ENCODE assay signal across 1 cellular context in the genomic region with DNA sequence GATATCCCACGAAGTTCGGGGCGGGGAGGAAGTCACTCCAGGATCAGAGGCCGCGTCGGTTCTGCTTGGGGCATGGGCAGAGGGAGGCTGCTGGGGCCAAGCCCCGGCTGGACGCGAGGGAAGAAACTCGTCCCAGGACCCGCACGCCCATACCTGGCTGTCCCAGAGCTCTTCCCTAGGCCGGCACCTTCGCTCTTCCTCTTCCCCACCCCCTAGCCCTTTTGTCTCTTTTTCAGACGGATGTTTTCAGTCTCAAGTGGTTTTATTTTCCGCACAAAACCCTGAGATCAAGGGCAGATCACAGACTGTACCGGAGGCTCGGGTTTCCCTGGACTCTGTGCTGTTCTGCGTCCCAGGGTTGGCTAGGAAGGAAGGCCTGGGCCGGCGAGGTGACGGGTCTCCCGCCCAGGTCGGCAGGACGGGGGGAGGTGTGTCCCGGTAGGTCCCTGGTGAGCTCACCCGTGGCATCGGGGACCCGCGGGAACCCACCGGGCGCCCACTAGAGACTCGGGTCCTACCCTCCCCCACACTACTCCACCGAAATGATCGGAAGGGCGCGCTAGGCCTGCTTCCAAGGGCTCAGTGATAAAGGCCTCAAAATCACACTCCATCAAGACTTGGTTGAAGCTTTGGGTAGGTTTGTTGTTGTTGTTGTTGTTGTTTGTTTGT.
A peak's percentile ranks its signal among the peaks of the same experiment; 100 is the strongest.
TF ChIP-seq lines count a peak whose summit lies in the region.

No MANE protein-coding gene starts in this region.

TF ChIP-seq in HEK293, 187 proteins besides CTCF, POLR2A, EP300 and RAD21 (continued from another document):
- TF ChIP-seq, protein P1, sequence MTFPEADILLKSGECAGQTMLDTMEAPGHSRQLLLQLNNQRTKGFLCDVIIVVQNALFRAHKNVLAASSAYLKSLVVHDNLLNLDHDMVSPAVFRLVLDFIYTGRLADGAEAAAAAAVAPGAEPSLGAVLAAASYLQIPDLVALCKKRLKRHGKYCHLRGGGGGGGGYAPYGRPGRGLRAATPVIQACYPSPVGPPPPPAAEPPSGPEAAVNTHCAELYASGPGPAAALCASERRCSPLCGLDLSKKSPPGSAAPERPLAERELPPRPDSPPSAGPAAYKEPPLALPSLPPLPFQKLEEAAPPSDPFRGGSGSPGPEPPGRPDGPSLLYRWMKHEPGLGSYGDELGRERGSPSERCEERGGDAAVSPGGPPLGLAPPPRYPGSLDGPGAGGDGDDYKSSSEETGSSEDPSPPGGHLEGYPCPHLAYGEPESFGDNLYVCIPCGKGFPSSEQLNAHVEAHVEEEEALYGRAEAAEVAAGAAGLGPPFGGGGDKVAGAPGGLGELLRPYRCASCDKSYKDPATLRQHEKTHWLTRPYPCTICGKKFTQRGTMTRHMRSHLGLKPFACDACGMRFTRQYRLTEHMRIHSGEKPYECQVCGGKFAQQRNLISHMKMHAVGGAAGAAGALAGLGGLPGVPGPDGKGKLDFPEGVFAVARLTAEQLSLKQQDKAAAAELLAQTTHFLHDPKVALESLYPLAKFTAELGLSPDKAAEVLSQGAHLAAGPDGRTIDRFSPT (tag by site-specific recombination; IDR thresholded peaks at IDR 0.05), result 0 out of 2 replicates have a peak, but pooled peaks have one; percentile 14
- TF ChIP-seq, protein P2, sequence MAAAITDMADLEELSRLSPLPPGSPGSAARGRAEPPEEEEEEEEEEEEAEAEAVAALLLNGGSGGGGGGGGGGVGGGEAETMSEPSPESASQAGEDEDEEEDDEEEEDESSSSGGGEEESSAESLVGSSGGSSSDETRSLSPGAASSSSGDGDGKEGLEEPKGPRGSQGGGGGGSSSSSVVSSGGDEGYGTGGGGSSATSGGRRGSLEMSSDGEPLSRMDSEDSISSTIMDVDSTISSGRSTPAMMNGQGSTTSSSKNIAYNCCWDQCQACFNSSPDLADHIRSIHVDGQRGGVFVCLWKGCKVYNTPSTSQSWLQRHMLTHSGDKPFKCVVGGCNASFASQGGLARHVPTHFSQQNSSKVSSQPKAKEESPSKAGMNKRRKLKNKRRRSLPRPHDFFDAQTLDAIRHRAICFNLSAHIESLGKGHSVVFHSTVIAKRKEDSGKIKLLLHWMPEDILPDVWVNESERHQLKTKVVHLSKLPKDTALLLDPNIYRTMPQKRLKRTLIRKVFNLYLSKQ (tag by site-specific recombination; IDR thresholded peaks at IDR 0.05; ENCODE audit: borderline replicate concordance), result no peak
- TF ChIP-seq ZFP41 (tag by site-specific recombination; IDR thresholded peaks at IDR 0.05; ENCODE audit: borderline replicate concordance), result no peak
- peak; percentile 79 for TF ChIP-seq ZNF600 (tag by site-specific recombination; IDR thresholded peaks at IDR 0.05)
- TF ChIP-seq KLF1 (tag by site-specific recombination; IDR thresholded peaks at IDR 0.05), result no peak
TF ChIP-seq in HEK293: peak in this region for 7.
